ENCODE assay signal across 8 cellular contexts in genomic region chr16:85309656-85310587, GRCh38.
A peak's percentile ranks its signal among the peaks of the same experiment; 100 is the strongest.
DNase-seq lines count a peak whose midpoint lies in the region; ATAC-seq and TF ChIP-seq lines count a peak whose summit lies in the region.

No MANE protein-coding gene starts in this region.

- no peaks in the 10 kb centered on the region for H3K9me3 Mint-ChIP-seq in activated naive CD8-positive, alpha-beta T cell treated with anti-CD3 and anti-CD28 coated beads, Interleukin-2, amount 10 ng/mL, durations not matched to agents 7 days and 5 days

- no peaks in the 10 kb centered on the region for H3K9me3 ChIP-seq in mucosa of descending colon

- H3K27me3 Mint-ChIP-seq in activated naive CD8-positive, alpha-beta T cell treated with anti-CD3 and anti-CD28 coated beads, Interleukin-2, amount 10 ng/mL, durations not matched to agents 7 days and 5 days: no peaks in the 10 kb centered on the region

- ATAC-seq in activated naive CD8-positive, alpha-beta T cell treated with anti-CD3 and anti-CD28 coated beads, Interleukin-2, amount 10 ng/mL, durations not matched to agents 7 days and 5 days (ENCODE audit: low read depth): no peak
- ATAC-seq in mucosa of descending colon: peak; percentile 40
- no peak for ATAC-seq in GM18520 (IDR thresholded peaks at IDR 0.05; ENCODE audit: unreplicated experiment)

- no peak overlapping the region for H3K4me3 ChIP-seq in mucosa of descending colon

- no peak for TF ChIP-seq CTCF in mucosa of descending colon (IDR thresholded peaks at IDR 0.05)

- H3K4me1 ChIP-seq in mucosa of descending colon (ENCODE audit: low read depth): peaks cover 13% of the 10 kb centered on the region

- H3K36me3 Mint-ChIP-seq in activated naive CD8-positive, alpha-beta T cell treated with anti-CD3 and anti-CD28 coated beads, Interleukin-2, amount 10 ng/mL, durations not matched to agents 7 days and 5 days: no peaks in the 10 kb centered on the region

- in situ Hi-C loops in Caki2 (cut with HindIII; ENCODE audit: low pct_unique_long_range_greater_than_20kb, low sequenced_read_pairs): no loop called here

- DNase-seq in Caki2 (ENCODE audit: low read depth): peak; percentile 27
- peak; percentile 64 for DNase-seq in NCI-H1092 treated with DMSO at 0.1 percent for 48 hours (lab: John Stamatoyannopoulos, UW)
- peak; percentile 59 for DNase-seq in activated naive CD8-positive, alpha-beta T cell treated with anti-CD3 and anti-CD28 coated beads, Interleukin-2, amount 10 ng/mL, durations not matched to agents 7 days and 5 days
- peak in 1 of 3 donors; percentile 34 for DNase-seq in mucosa of descending colon
- no peak for DNase-seq in NCI-H1048 (lab: John Stamatoyannopoulos, UW)
- DNase-seq in NCI-H146 treated with DMSO at 0.1 percent for 48 hours (lab: John Stamatoyannopoulos, UW; ENCODE audit: unreplicated experiment): no peak
- DNase-seq in NCI-H187 treated with DMSO at 0.1 percent for 48 hours (lab: John Stamatoyannopoulos, UW): no peak

- intact Hi-C loops in mucosa of descending colon (cut with DNase I, micrococcal nuclease): no loop called here

- H3K27ac Mint-ChIP-seq in activated naive CD8-positive, alpha-beta T cell treated with anti-CD3 and anti-CD28 coated beads, Interleukin-2, amount 10 ng/mL, durations not matched to agents 7 days and 5 days: peak overlapping the region; percentile 87

- POLR2A ChIA-PET in activated naive CD8-positive, alpha-beta T cell treated with anti-CD3 and anti-CD28 coated beads, Interleukin-2, amount 10 ng/mL, durations not matched to agents 7 days and 5 days (lab: Charles Lee): no interaction called here

- no peaks in the 10 kb centered on the region for H3K36me3 ChIP-seq in mucosa of descending colon (ENCODE audit: low read depth)

- H3K4me3 Mint-ChIP-seq in activated naive CD8-positive, alpha-beta T cell treated with anti-CD3 and anti-CD28 coated beads, Interleukin-2, amount 10 ng/mL, durations not matched to agents 7 days and 5 days: peak overlapping the region; percentile 58

- H3K4me1 Mint-ChIP-seq in activated naive CD8-positive, alpha-beta T cell treated with anti-CD3 and anti-CD28 coated beads, Interleukin-2, amount 10 ng/mL, durations not matched to agents 7 days and 5 days: peaks cover 41% of the 10 kb centered on the region

Comparison
In these comparisons a context has a peak if more than half of its experiments do, and no peak if none do; other contexts are left out.
1. DNase-seq: peak in Caki2 (single experiment), NCI-H1092 treated with DMSO at 0.1 percent for 48 hours (single experiment) and activated naive CD8-positive, alpha-beta T cell treated with anti-CD3 and anti-CD28 coated beads, Interleukin-2, amount 10 ng/mL, durations not matched to agents 7 days and 5 days (single experiment); none in NCI-H1048 (single experiment), NCI-H146 treated with DMSO at 0.1 percent for 48 hours (single experiment) and NCI-H187 treated with DMSO at 0.1 percent for 48 hours (single experiment).